ENCODE assay signal across 1 cellular context in the genomic region with DNA sequence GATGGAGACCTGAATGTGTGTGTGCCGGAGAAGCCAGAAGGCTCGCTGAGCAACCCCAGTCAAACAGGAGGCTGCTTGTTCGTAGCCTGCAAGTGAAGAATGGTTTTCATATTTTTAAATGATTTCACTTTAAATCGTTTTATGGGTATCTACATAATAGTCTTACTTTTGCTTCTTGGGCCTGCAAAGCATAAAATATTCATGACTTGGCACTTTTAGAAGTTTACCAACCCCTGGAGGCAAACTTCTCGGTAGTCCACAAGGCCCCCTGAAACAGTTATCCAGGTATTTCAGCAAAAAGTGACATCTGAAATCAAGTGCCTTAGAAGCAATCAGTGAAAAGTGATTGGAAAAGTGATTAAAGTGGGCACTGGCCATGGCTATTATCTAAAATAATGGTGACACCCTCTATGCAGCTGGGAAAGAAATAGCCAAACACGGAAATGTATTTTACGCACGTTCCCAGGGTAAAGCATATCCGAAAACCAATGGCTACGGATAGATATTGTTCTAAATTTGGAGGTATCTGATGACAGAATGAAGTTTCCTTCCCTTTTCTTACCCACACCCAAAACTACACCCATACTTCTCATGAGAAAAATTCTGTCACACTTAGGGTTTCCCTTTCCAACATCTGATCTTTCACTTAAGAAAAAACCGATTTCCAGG.
TF ChIP-seq lines count a peak whose summit lies in the region.

No MANE protein-coding gene starts in this region.

TF ChIP-seq in SK-N-SH, 30 proteins besides CTCF, POLR2A, EP300 and RAD21 (continued from another document):
- TF ChIP-seq, protein P1, sequence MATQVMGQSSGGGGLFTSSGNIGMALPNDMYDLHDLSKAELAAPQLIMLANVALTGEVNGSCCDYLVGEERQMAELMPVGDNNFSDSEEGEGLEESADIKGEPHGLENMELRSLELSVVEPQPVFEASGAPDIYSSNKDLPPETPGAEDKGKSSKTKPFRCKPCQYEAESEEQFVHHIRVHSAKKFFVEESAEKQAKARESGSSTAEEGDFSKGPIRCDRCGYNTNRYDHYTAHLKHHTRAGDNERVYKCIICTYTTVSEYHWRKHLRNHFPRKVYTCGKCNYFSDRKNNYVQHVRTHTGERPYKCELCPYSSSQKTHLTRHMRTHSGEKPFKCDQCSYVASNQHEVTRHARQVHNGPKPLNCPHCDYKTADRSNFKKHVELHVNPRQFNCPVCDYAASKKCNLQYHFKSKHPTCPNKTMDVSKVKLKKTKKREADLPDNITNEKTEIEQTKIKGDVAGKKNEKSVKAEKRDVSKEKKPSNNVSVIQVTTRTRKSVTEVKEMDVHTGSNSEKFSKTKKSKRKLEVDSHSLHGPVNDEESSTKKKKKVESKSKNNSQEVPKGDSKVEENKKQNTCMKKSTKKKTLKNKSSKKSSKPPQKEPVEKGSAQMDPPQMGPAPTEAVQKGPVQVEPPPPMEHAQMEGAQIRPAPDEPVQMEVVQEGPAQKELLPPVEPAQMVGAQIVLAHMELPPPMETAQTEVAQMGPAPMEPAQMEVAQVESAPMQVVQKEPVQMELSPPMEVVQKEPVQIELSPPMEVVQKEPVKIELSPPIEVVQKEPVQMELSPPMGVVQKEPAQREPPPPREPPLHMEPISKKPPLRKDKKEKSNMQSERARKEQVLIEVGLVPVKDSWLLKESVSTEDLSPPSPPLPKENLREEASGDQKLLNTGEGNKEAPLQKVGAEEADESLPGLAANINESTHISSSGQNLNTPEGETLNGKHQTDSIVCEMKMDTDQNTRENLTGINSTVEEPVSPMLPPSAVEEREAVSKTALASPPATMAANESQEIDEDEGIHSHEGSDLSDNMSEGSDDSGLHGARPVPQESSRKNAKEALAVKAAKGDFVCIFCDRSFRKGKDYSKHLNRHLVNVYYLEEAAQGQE (IDR thresholded peaks at IDR 0.05; ENCODE audit: low read depth, low read length), result no peak
- TF ChIP-seq RXRA (IDR thresholded peaks at IDR 0.05; ENCODE audit: borderline replicate concordance, low read depth) (no peak), POLR2AphosphoS5 (IDR thresholded peaks at IDR 0.05; ENCODE audit: low read depth, low read length) (no peak), GATA2 (CRISPR knock-in tag; IDR thresholded peaks at IDR 0.05) (no peak)
- TF ChIP-seq, protein P2, sequence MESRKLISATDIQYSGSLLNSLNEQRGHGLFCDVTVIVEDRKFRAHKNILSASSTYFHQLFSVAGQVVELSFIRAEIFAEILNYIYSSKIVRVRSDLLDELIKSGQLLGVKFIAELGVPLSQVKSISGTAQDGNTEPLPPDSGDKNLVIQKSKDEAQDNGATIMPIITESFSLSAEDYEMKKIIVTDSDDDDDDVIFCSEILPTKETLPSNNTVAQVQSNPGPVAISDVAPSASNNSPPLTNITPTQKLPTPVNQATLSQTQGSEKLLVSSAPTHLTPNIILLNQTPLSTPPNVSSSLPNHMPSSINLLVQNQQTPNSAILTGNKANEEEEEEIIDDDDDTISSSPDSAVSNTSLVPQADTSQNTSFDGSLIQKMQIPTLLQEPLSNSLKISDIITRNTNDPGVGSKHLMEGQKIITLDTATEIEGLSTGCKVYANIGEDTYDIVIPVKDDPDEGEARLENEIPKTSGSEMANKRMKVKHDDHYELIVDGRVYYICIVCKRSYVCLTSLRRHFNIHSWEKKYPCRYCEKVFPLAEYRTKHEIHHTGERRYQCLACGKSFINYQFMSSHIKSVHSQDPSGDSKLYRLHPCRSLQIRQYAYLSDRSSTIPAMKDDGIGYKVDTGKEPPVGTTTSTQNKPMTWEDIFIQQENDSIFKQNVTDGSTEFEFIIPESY (IDR thresholded peaks at IDR 0.05; ENCODE audit: borderline replicate concordance, low read depth), result no peak
- TF ChIP-seq, protein P3, sequence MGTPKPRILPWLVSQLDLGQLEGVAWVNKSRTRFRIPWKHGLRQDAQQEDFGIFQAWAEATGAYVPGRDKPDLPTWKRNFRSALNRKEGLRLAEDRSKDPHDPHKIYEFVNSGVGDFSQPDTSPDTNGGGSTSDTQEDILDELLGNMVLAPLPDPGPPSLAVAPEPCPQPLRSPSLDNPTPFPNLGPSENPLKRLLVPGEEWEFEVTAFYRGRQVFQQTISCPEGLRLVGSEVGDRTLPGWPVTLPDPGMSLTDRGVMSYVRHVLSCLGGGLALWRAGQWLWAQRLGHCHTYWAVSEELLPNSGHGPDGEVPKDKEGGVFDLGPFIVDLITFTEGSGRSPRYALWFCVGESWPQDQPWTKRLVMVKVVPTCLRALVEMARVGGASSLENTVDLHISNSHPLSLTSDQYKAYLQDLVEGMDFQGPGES (IDR thresholded peaks at IDR 0.05; ENCODE audit: low read depth, low read length), result no peak
TF ChIP-seq in SK-N-SH: peak in this region for 0.
